Comparison of ENCODE assay signal across 8 cellular contexts in genomic region chr10:80078448-80079311, GRCh38. TPM values are rescaled to one million over a fixed set of nuclear protein-coding genes. Genes with fewer than 3 reads are reported as not detected.
DNase-seq lines count a peak whose midpoint lies in the region; ATAC-seq and TF ChIP-seq lines count a peak whose summit lies in the region.

TSS of gene TMEM254 (plus strand) at chr10:80078665. CDS start at chr10:80078700, 35 bp downstream.

- peaks cover 18% of the 10 kb centered on the region for H3K4me1 Mint-ChIP-seq in T-helper 1 cell treated with Interleukin-12 subunit alpha and Interleukin-12 subunit beta and Interleukin-4 antibody, amounts not matched to agents 30 μg/mL and 1 μg/mL, for 36 hours (ENCODE audit: low read depth)

- intact Hi-C loops in left ventricle myocardium inferior (cut with micrococcal nuclease) (loop anchor here (10.0 kb wide), 1 partner anchor 56 kb away; the partner anchor contains the start of gene PLAC9), prostate gland (cut with DNase I) (loop anchor here (2.0 kb wide), 1 partner anchor 128 kb away; no protein-coding TSS in a partner anchor)

- peak within 1 kb of the TSS; percentile 99 for H3K4me3 Mint-ChIP-seq in T-helper 1 cell treated with Interleukin-12 subunit alpha and Interleukin-12 subunit beta and Interleukin-4 antibody, amounts not matched to agents 30 μg/mL and 1 μg/mL, for 36 hours

- H3K9me3 ChIP-seq in left ventricle myocardium inferior (replicated peaks) (no peaks in the 10 kb centered on the region), prostate gland (no peaks in the 10 kb centered on the region)

- DNase-seq in GM13977 (ENCODE audit: low spot score) = peak; percentile 93
- peak; percentile 47 for DNase-seq in NCI-H1417 treated with DMSO at 0.1 percent for 48 hours (lab: John Stamatoyannopoulos, UW)
- DNase-seq in amniotic stem cell (lab: John Stamatoyannopoulos, UW) = peak; percentile 70
- peak; percentile 95 for DNase-seq in left ventricle myocardium inferior
- DNase-seq in prostate gland (ENCODE audit: low spot score) = peak; percentile 88
- peak; percentile 92 for DNase-seq in ureter (ENCODE audit: low spot score)

- H3K4me3 ChIP-seq in left ventricle myocardium inferior (peak within 1 kb of the TSS; percentile 84), prostate gland (peak within 1 kb of the TSS; percentile 63 to 76)

- no peaks in the 10 kb centered on the region for H3K27me3 ChIP-seq in left ventricle myocardium inferior (ENCODE audit: low read depth)
- H3K27me3 ChIP-seq in prostate gland (replicated peaks; ENCODE audit: insufficient read depth) = no peaks in the 10 kb centered on the region

- H3K9me3 Mint-ChIP-seq in T-helper 1 cell treated with Interleukin-12 subunit alpha and Interleukin-12 subunit beta and Interleukin-4 antibody, amounts not matched to agents 30 μg/mL and 1 μg/mL, for 36 hours = no peaks in the 10 kb centered on the region

- H3K36me3 Mint-ChIP-seq in T-helper 1 cell treated with Interleukin-12 subunit alpha and Interleukin-12 subunit beta and Interleukin-4 antibody, amounts not matched to agents 30 μg/mL and 1 μg/mL, for 36 hours (ENCODE audit: low read depth) = peaks cover 2% of the 10 kb centered on the region

- in situ Hi-C loops in GM13977 (cut with MboI; ENCODE audit: low pct_unique_long_range_greater_than_20kb, low sequenced_read_pairs, unreplicated experiment) = no loop called here

- under 1% methylated on average over 62 of the region's 64 CpGs for WGBS in prostate gland

- TF ChIP-seq CTCF in GM13977 (IDR thresholded peaks at IDR 0.05; ENCODE audit: extremely low read depth, insufficient read depth, missing control alignments) (no peak), left ventricle myocardium inferior (IDR thresholded peaks at IDR 0.05; ENCODE audit: borderline replicate concordance) (no peak), prostate gland (IDR thresholded peaks at IDR 0.05) (no peak)

- peaks cover 12% of the 10 kb centered on the region for H3K36me3 ChIP-seq in left ventricle myocardium inferior
- no peaks in the 10 kb centered on the region for H3K36me3 ChIP-seq in prostate gland

- H3K27ac ChIP-seq in left ventricle myocardium inferior (replicated peaks) = peak within 1 kb of the TSS; percentile 99
- peak within 1 kb of the TSS; percentile 90 to 92 for H3K27ac ChIP-seq in prostate gland

- TF ChIP-seq POLR2A in prostate gland (IDR thresholded peaks at IDR 0.05) = no peak

- peak; percentile 86 for ATAC-seq in HG02798 (IDR thresholded peaks at IDR 0.05; ENCODE audit: poor library complexity, unreplicated experiment)

- H3K27me3 Mint-ChIP-seq in T-helper 1 cell treated with Interleukin-12 subunit alpha and Interleukin-12 subunit beta and Interleukin-4 antibody, amounts not matched to agents 30 μg/mL and 1 μg/mL, for 36 hours (ENCODE audit: low read depth) = no peaks in the 10 kb centered on the region

- peak within 1 kb of the TSS; percentile 97 for H3K27ac Mint-ChIP-seq in T-helper 1 cell treated with Interleukin-12 subunit alpha and Interleukin-12 subunit beta and Interleukin-4 antibody, amounts not matched to agents 30 μg/mL and 1 μg/mL, for 36 hours

- H3K4me1 ChIP-seq in left ventricle myocardium inferior (peaks cover 25% of the 10 kb centered on the region), prostate gland (replicated peaks) (peaks cover 5% of the 10 kb centered on the region)

RNA-seq across cellular contexts. Expression of gene TMEM254, which starts in this region (rescaled TPM):
- 9.2 TPM for total RNA-seq in left ventricle myocardium inferior
- total RNA-seq in prostate gland = 10 to 100 TPM; 52.7 to 95.9 TPM
- 38.0 TPM for total RNA-seq in ureter

Comparison
In these comparisons a context has a peak if more than half of its experiments do, and no peak if none do; other contexts are left out.
1. Peak in every context shown above with its lines: DNase-seq, ATAC-seq, H3K4me3 ChIP-seq and H3K27ac ChIP-seq.